In the genomic region with DNA sequence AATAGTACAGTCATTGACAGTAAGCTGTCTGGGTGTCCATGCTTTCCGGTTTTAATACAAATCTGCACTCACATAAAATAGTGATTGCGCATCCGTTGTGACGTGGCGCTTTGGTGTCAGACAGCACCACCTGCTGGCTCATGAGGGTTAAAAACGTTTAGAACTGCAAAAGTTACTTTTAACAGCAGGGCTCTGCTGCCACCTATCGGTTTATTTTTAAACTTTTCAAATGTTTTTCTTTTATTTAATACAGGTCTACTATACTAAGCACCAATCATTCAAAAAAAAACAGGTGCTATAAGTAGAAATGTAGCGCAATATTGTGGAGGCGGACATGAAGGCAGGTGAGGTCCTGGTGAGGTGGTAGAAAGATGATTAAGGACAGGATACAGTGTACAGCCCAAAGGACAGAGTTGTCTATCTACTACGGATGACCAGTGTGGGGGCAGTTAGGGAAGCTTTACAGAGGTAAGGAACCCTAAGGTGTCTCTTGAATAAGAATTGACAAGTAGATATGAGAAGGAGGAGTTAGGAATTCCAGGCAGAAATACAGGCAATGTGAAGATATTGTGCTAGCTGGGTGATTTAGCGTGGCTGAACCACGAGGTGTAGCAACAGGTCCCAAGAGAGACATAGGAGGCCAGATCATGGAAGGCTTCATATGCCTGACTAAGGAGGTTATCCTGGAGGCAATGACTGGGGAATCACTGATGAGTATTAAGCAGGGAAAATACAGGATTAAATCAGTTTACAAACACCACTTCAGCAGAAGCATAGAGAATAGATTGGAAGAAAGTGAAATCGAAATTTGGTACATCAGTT, we compare ENCODE assay signal across 8 cellular contexts.
A peak's percentile ranks its signal among the peaks of the same experiment; 100 is the strongest.
DNase-seq lines count a peak whose midpoint lies in the region; TF ChIP-seq lines count a peak whose summit lies in the region.

No MANE protein-coding gene starts in this region.

- H3K36me3 Mint-ChIP-seq in type B pancreatic cell: no peaks in the 10 kb centered on the region

- peak overlapping the region; percentile 42 for H3K4me2 ChIP-seq in parathyroid adenoma (ENCODE audit: low read length)

- no peak overlapping the region for H3K4me3 ChIP-seq in parathyroid adenoma (ENCODE audit: low read depth, low read length)

- no peaks in the 10 kb centered on the region for H3K4me1 Mint-ChIP-seq in type B pancreatic cell (ENCODE audit: unreplicated experiment)

- H2AFZ ChIP-seq in parathyroid adenoma: no peak overlapping the region

- H3K4me1 ChIP-seq in parathyroid adenoma: peaks cover 14% of the 10 kb centered on the region

- TF ChIP-seq CTCF in parathyroid adenoma (IDR thresholded peaks at IDR 0.05) (peak; percentile 98), type B pancreatic cell (conservative IDR thresholded peaks at IDR 0.05) (peak; percentile 99)

- in situ Hi-C loops in SK-MEL-5 (cut with HindIII; ENCODE audit: low pct_unique_long_range_greater_than_20kb, low sequenced_read_pairs): loop anchor here (25.0 kb wide), 1 partner anchor 250 kb away; no protein-coding TSS in a partner anchor

- no peak overlapping the region for H3K9ac ChIP-seq in parathyroid adenoma

- no peaks in the 10 kb centered on the region for H3K79me2 ChIP-seq in parathyroid adenoma

- no peaks in the 10 kb centered on the region for H3K9me3 ChIP-seq in parathyroid adenoma (ENCODE audit: control insufficient read depth, low read length)

- no peaks in the 10 kb centered on the region for H3K27me3 ChIP-seq in parathyroid adenoma (ENCODE audit: control insufficient read depth, insufficient read depth, low read length)

- DNase-seq in Daoy (ENCODE audit: low read depth) (peak; percentile 72), H4 (ENCODE audit: low spot score) (peak; percentile 91), NAMALWA (ENCODE audit: low spot score) (peak; percentile 95), SK-MEL-5 (ENCODE audit: low read depth, low spot score) (peak; percentile 92), germinal center (ENCODE audit: low spot score) (peak; percentile 77), type B pancreatic cell (ENCODE audit: extremely low spot score, unreplicated experiment) (no peak)
- peak in 3 of 4 experiments; percentile 41 to 56 (median 48) for DNase-seq in activated naive CD4-positive, alpha-beta T cell (lab: John Stamatoyannopoulos, UW)

- H3K9me3 Mint-ChIP-seq in type B pancreatic cell: no peaks in the 10 kb centered on the region

- H3K4me3 Mint-ChIP-seq in type B pancreatic cell: peak overlapping the region; percentile 11

- no peak overlapping the region for H3K27ac Mint-ChIP-seq in type B pancreatic cell

- no peak overlapping the region for H3K27ac ChIP-seq in parathyroid adenoma

- H3K36me3 ChIP-seq in parathyroid adenoma (ENCODE audit: control insufficient read depth, insufficient read depth, low read length): no peaks in the 10 kb centered on the region

- peaks cover 58% of the 10 kb centered on the region for H3K27me3 Mint-ChIP-seq in type B pancreatic cell
